9 cellular contexts compared by ENCODE assay signal in genomic region chr6:63637865-63638445, GRCh38. TPM values are rescaled to one million over a fixed set of nuclear protein-coding genes. Genes with fewer than 3 reads are reported as not detected.
DNase-seq lines count a peak whose midpoint lies in the region; ATAC-seq and TF ChIP-seq lines count a peak whose summit lies in the region.
"Had no signal": no experiment of that assay in that cellular context is flagged by ENCODE, and none has a peak within 500 bp of the region (broad histone marks: within the 10 kb centered on the region; RNA-seq: fewer than 3 reads in every experiment).

No MANE protein-coding gene starts in this region.

- H3K4me3 Mint-ChIP-seq in activated naive CD4-positive, alpha-beta T cell treated with anti-CD3 and anti-CD28 coated beads, Interleukin-2, amount 50 U/mL, for 24 hours = peak overlapping the region; percentile 60
- peak overlapping the region; percentile 99 for H3K4me3 Mint-ChIP-seq in T-helper 17 cell

- H3K4me3 ChIP-seq in iPS-11a (ENCODE audit: low read depth, low read length) (peak overlapping the region; percentile 91), thoracic aorta (peak overlapping the region; percentile 99)

- peaks cover 67% of the 10 kb centered on the region for H3K4me1 Mint-ChIP-seq in activated naive CD4-positive, alpha-beta T cell treated with anti-CD3 and anti-CD28 coated beads, Interleukin-2, amount 50 U/mL, for 24 hours
- peaks cover 44% of the 10 kb centered on the region for H3K4me1 Mint-ChIP-seq in T-helper 17 cell

- H3K9me3 ChIP-seq in T-helper 17 cell (ENCODE audit: control insufficient read depth, low read length, poor library complexity, severe bottlenecking) = no peaks in the 10 kb centered on the region
- no peaks in the 10 kb centered on the region for H3K9me3 ChIP-seq in thoracic aorta

- no peak overlapping the region for H3K27ac Mint-ChIP-seq in activated naive CD4-positive, alpha-beta T cell treated with anti-CD3 and anti-CD28 coated beads, Interleukin-2, amount 50 U/mL, for 24 hours
- no peak overlapping the region for H3K27ac Mint-ChIP-seq in activated naive CD4-positive, alpha-beta T cell treated with anti-CD3 and anti-CD28 coated beads, Interleukin-2, amount 50 U/mL, for 72 hours
- H3K27ac Mint-ChIP-seq in T-helper 17 cell = peak overlapping the region; percentile 99

- no peaks in the 10 kb centered on the region for H3K27me3 ChIP-seq in thoracic aorta (replicated peaks; ENCODE audit: insufficient read depth)

- no peak for ATAC-seq in activated naive CD4-positive, alpha-beta T cell treated with anti-CD3 and anti-CD28 coated beads, Interleukin-2, amount 50 U/mL, for 72 hours
- ATAC-seq in T-helper 17 cell = no peak
- no peak for ATAC-seq in thoracic aorta (ENCODE audit: insufficient number of reproducible peaks, low FRiP score, low read depth)
- ATAC-seq in HG03520 (IDR thresholded peaks at IDR 0.05; ENCODE audit: unreplicated experiment) = no peak

- no peaks in the 10 kb centered on the region for H3K36me3 Mint-ChIP-seq in activated naive CD4-positive, alpha-beta T cell treated with anti-CD3 and anti-CD28 coated beads, Interleukin-2, amount 50 U/mL, for 24 hours
- H3K36me3 Mint-ChIP-seq in activated naive CD4-positive, alpha-beta T cell treated with anti-CD3 and anti-CD28 coated beads, Interleukin-2, amount 50 U/mL, for 72 hours = peaks cover 6% of the 10 kb centered on the region in 2 donors
- H3K36me3 Mint-ChIP-seq in T-helper 17 cell (ENCODE audit: low read depth) = peaks cover 2% of the 10 kb centered on the region

- H3K27ac ChIP-seq in thoracic aorta = no peak overlapping the region

- H3K9me3 Mint-ChIP-seq in activated naive CD4-positive, alpha-beta T cell treated with anti-CD3 and anti-CD28 coated beads, Interleukin-2, amount 50 U/mL, for 24 hours = no peaks in the 10 kb centered on the region
- no peaks in the 10 kb centered on the region for H3K9me3 Mint-ChIP-seq in activated naive CD4-positive, alpha-beta T cell treated with anti-CD3 and anti-CD28 coated beads, Interleukin-2, amount 50 U/mL, for 72 hours

- H3K36me3 ChIP-seq in thoracic aorta = no peaks in the 10 kb centered on the region

- no peaks in the 10 kb centered on the region for H3K27me3 Mint-ChIP-seq in activated naive CD4-positive, alpha-beta T cell treated with anti-CD3 and anti-CD28 coated beads, Interleukin-2, amount 50 U/mL, for 24 hours
- H3K27me3 Mint-ChIP-seq in T-helper 17 cell = no peaks in the 10 kb centered on the region

- peaks cover 27 to 57% of the 10 kb centered on the region in 2 donors for H3K4me1 ChIP-seq in thoracic aorta (ENCODE audit: control insufficient read depth in 1 of 2, low read depth in 2 of 2)

- TF ChIP-seq CTCF in thoracic aorta (IDR thresholded peaks at IDR 0.05) = no peak

- DNase-seq in activated naive CD4-positive, alpha-beta T cell treated with anti-CD3 and anti-CD28 coated beads, Interleukin-2, amount 50 U/mL, for 72 hours (ENCODE audit: low spot score in 2 of 2) = no peak
- DNase-seq in T-helper 17 cell (no peak), thoracic aorta (ENCODE audit: low spot score) (no peak), SHP77 treated with DMSO at 0.1 percent for 48 hours (lab: John Stamatoyannopoulos, UW) (no peak), D341Med (ENCODE audit: low spot score) (no peak)
- DNase-seq: NK-92 treated with Interleukin-12 subunit alpha and Interleukin-12 subunit beta, amount 100 ng/mL, for 24 hours had no signal

RNA-seq across cellular contexts. Expression of gene PHF3, which starts 2.4 kb away (rescaled TPM):
- 10 to 100 TPM; 55.2 to 61.6 TPM for total RNA-seq in activated naive CD4-positive, alpha-beta T cell treated with anti-CD3 and anti-CD28 coated beads, Interleukin-2, amount 50 U/mL, for 72 hours
- total RNA-seq in T-helper 17 cell (10 to 100 TPM; 87.6 to 88.3 TPM), thoracic aorta (10 to 100 TPM; 55.4 to 59.5 TPM)
